Comparison of ENCODE assay signal across 20 cellular contexts in genomic region chr7:74407958-74408357, GRCh38. TPM values are rescaled to one million over a fixed set of nuclear protein-coding genes. Genes with fewer than 3 reads are reported as not detected.
DNase-seq lines count a peak whose midpoint lies in the region; ATAC-seq and TF ChIP-seq lines count a peak whose summit lies in the region.
"Had no signal": no experiment of that assay in that cellular context is flagged by ENCODE, and none has a peak within 500 bp of the region (broad histone marks: within the 10 kb centered on the region; RNA-seq: fewer than 3 reads in every experiment).

No MANE protein-coding gene starts in this region.

- H3K4me3 ChIP-seq in fibroblast of mammary gland (ENCODE audit: control insufficient read depth, low read depth, low read length) (no peak overlapping the region), prostate gland (no peak overlapping the region)
- H3K4me3 ChIP-seq: BLaER1 treated with 17β-estradiol and CSF1 and Interleukin-3, amounts not matched to agents 10 nM and 100 nM; GM23338; HAP-1 had no signal

- H3K9me3 Mint-ChIP-seq in stimulated activated naive B cell treated with anti-CD40 and anti-IgM and Interleukin-4, amounts not matched to agents 10 μg/mL and 1 μg/mL and 100 μg/mL, for 72 hours, result no peaks in the 10 kb centered on the region
- H3K9me3 Mint-ChIP-seq: CD14-positive monocyte; CD4-positive, alpha-beta T cell; CD8-positive, alpha-beta memory T cell; GM23338; HFFc6 had no signal

- no peaks in the 10 kb centered on the region for H3K4me1 ChIP-seq in prostate gland (replicated peaks)
- H3K4me1 ChIP-seq: BE2C, HAP-1 had no signal

- ATAC-seq in stimulated activated naive B cell treated with anti-CD40 and anti-IgM and Interleukin-4, amounts not matched to agents 10 μg/mL and 1 μg/mL and 100 μg/mL, for 72 hours (replicated peaks), result no peak
- ATAC-seq: GM23338 had no signal

- H3K9me3 ChIP-seq in prostate gland, result no peaks in the 10 kb centered on the region
- H3K9me3 ChIP-seq: BE2C; BLaER1 treated with 17β-estradiol and CSF1 and Interleukin-3, amounts not matched to agents 10 nM and 100 nM; HAP-1 had no signal

- H3K27me3 ChIP-seq in prostate gland (replicated peaks; ENCODE audit: insufficient read depth), result no peaks in the 10 kb centered on the region
- H3K27me3 ChIP-seq: BLaER1 treated with 17β-estradiol and CSF1 and Interleukin-3, amounts not matched to agents 10 nM and 100 nM had no signal

- no peak overlapping the region for H3K4me3 Mint-ChIP-seq in stimulated activated naive B cell treated with anti-CD40 and anti-IgM and Interleukin-4, amounts not matched to agents 10 μg/mL and 1 μg/mL and 100 μg/mL, for 72 hours
- H3K4me3 Mint-ChIP-seq: CD14-positive monocyte; CD4-positive, alpha-beta T cell; CD8-positive, alpha-beta memory T cell; GM23338; HFFc6 had no signal

- no peak overlapping the region for H3K27ac ChIP-seq in prostate gland

- 73% methylated on average over 4 of the region's 4 CpGs for WGBS in prostate gland

- TF ChIP-seq CTCF in fibroblast of mammary gland (conservative IDR thresholded peaks at IDR 0.05; ENCODE audit: control insufficient read depth, insufficient read depth, low read depth, low read length), result no peak
- no peak for TF ChIP-seq CTCF in prostate gland (IDR thresholded peaks at IDR 0.05)

- H3K27ac Mint-ChIP-seq in stimulated activated naive B cell treated with anti-CD40 and anti-IgM and Interleukin-4, amounts not matched to agents 10 μg/mL and 1 μg/mL and 100 μg/mL, for 72 hours, result peak overlapping the region; percentile 62
- H3K27ac Mint-ChIP-seq: CD14-positive monocyte; CD4-positive, alpha-beta T cell; CD8-positive, alpha-beta memory T cell; GM23338; HFFc6 had no signal

- H3K36me3 ChIP-seq in prostate gland, result no peaks in the 10 kb centered on the region
- H3K36me3 ChIP-seq: BE2C had no signal

- intact Hi-C loops in prostate gland (cut with DNase I), result no loop called here

- DNase-seq in ELR (ENCODE audit: low read depth) (peak; percentile 19), RPMI8226 (peak; percentile 0), fibroblast of mammary gland (ENCODE audit: low read depth) (peak; percentile 31), prostate gland (ENCODE audit: low spot score) (no peak), HPDE6-E6E7 (ENCODE audit: extremely low spot score) (no peak), 8988T (no peak)
- no peak for DNase-seq in stimulated activated naive B cell treated with anti-CD40 and anti-IgM and Interleukin-4, amounts not matched to agents 10 μg/mL and 1 μg/mL and 100 μg/mL, for 72 hours
- DNase-seq: ACHN; AML-193; BE2C; CD4-positive, alpha-beta T cell; CD8-positive, alpha-beta memory T cell; DMS 273 treated with DMSO at 0.1 percent for 48 hours; DMS79; GF-D8 had no signal

- H3K36me3 Mint-ChIP-seq in stimulated activated naive B cell treated with anti-CD40 and anti-IgM and Interleukin-4, amounts not matched to agents 10 μg/mL and 1 μg/mL and 100 μg/mL, for 72 hours, result peaks cover 7 to 33% of the 10 kb centered on the region in 2 donors
- H3K36me3 Mint-ChIP-seq: CD8-positive, alpha-beta memory T cell had no signal

- H3K4me1 Mint-ChIP-seq in stimulated activated naive B cell treated with anti-CD40 and anti-IgM and Interleukin-4, amounts not matched to agents 10 μg/mL and 1 μg/mL and 100 μg/mL, for 72 hours, result no peaks in the 10 kb centered on the region
- H3K4me1 Mint-ChIP-seq: CD8-positive, alpha-beta memory T cell had no signal

- H3K27me3 Mint-ChIP-seq in stimulated activated naive B cell treated with anti-CD40 and anti-IgM and Interleukin-4, amounts not matched to agents 10 μg/mL and 1 μg/mL and 100 μg/mL, for 72 hours, result no peaks in the 10 kb centered on the region
- H3K27me3 Mint-ChIP-seq: CD4-positive, alpha-beta T cell had no signal

- TF ChIP-seq POLR2A in prostate gland (IDR thresholded peaks at IDR 0.05), result no peak

RNA-seq across cellular contexts. Expression of gene GTF2IRD1, which starts 45.7 kb away (rescaled TPM):
- total RNA-seq in prostate gland, result 10 to 100 TPM; 24.0 to 36.6 TPM

Comparison
In these comparisons a context has a peak if more than half of its experiments do, and no peak if none do; other contexts are left out.
1. DNase-seq: peak in ELR (single experiment), RPMI8226 (single experiment) and fibroblast of mammary gland (single experiment); none in stimulated activated naive B cell treated with anti-CD40 and anti-IgM and Interleukin-4, amounts not matched to agents 10 μg/mL and 1 μg/mL and 100 μg/mL, for 72 hours (single experiment), prostate gland (single experiment), HPDE6-E6E7 (single experiment) and 8988T (single experiment).